Comparison of ENCODE assay signal across 27 cellular contexts in the genomic region with DNA sequence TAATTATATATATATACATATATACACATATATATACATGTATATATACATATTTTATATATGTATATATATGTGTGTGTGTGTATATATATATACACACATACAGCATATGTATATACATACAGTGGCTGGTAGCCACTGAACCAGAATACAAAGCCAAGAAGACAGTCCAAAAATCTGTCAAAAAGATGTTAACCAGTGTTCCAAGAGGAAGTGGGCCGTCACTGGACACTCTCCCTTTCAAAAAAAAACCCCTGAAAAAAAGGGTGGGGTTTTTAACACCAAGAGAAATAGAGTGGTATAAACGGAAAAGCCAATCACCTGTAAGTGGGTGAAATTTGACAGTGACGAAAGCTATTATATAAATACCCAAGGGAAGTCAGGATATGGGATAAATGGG.
"Had no signal": no experiment of that assay in that cellular context is flagged by ENCODE, and none has a peak within 500 bp of the region (broad histone marks: within the 10 kb centered on the region; RNA-seq: fewer than 3 reads in every experiment).

No MANE protein-coding gene starts in this region.

- H3K4me1 Mint-ChIP-seq: nephron progenitor cell had no signal

- H3K27me3 ChIP-seq: esophagus muscularis mucosa, hepatocyte, sigmoid colon, testis, tibial nerve, upper lobe of right lung, vagina had no signal

- H3K4me1 ChIP-seq: esophagus muscularis mucosa, lower lobe of right lung, parathyroid adenoma, prostate gland, testis, tibial nerve, upper lobe of right lung, vagina had no signal

- H3K4me3 Mint-ChIP-seq: dendritic cell treated with granulocyte-macrophage colony-stimulating factor and Interleukin-4, amounts not matched to agents 40 ng/mL and 50 ng/mL, for 4 days; effector memory CD8-positive, alpha-beta T cell; memory B cell; nephron progenitor cell; stimulated activated naive B cell treated with anti-CD40 and anti-IgM and Interleukin-4, amounts not matched to agents 10 μg/mL and 1 μg/mL and 100 μg/mL, for 72 hours; stimulated activated naive CD8-positive, alpha-beta T cell treated with anti-CD3 and anti-CD28 coated beads, Interleukin-15, amount 100 ng/mL, for 72 hours had no signal

- H3K4me2 ChIP-seq: hepatocyte had no signal

- H3K27me3 Mint-ChIP-seq: dendritic cell treated with granulocyte-macrophage colony-stimulating factor and Interleukin-4, amounts not matched to agents 40 ng/mL and 50 ng/mL, for 4 days; effector memory CD8-positive, alpha-beta T cell; memory B cell; stimulated activated naive B cell treated with anti-CD40 and anti-IgM and Interleukin-4, amounts not matched to agents 10 μg/mL and 1 μg/mL and 100 μg/mL, for 72 hours; stimulated activated naive CD8-positive, alpha-beta T cell treated with anti-CD3 and anti-CD28 coated beads, Interleukin-15, amount 100 ng/mL, for 72 hours had no signal

- H3K9me3 Mint-ChIP-seq: effector memory CD8-positive, alpha-beta T cell had no signal

- ATAC-seq: effector memory CD8-positive, alpha-beta T cell; lower lobe of right lung; stimulated activated naive B cell treated with anti-CD40 and anti-IgM and Interleukin-4, amounts not matched to agents 10 μg/mL and 1 μg/mL and 100 μg/mL, for 72 hours; upper lobe of right lung had no signal

- H3K27ac ChIP-seq: epithelial cell of prostate, esophagus muscularis mucosa, hepatocyte, left ventricle myocardium inferior, lower lobe of right lung, parathyroid adenoma, prostate gland, sigmoid colon, skin epidermis, testis, tibial nerve, upper lobe of right lung, vagina had no signal

- H3K27ac Mint-ChIP-seq: dendritic cell treated with granulocyte-macrophage colony-stimulating factor and Interleukin-4, amounts not matched to agents 40 ng/mL and 50 ng/mL, for 4 days; effector memory CD8-positive, alpha-beta T cell; memory B cell; nephron progenitor cell; stimulated activated naive B cell treated with anti-CD40 and anti-IgM and Interleukin-4, amounts not matched to agents 10 μg/mL and 1 μg/mL and 100 μg/mL, for 72 hours; stimulated activated naive CD8-positive, alpha-beta T cell treated with anti-CD3 and anti-CD28 coated beads, Interleukin-15, amount 100 ng/mL, for 72 hours had no signal

- H3K4me3 ChIP-seq: esophagus muscularis mucosa, hepatocyte, left ventricle myocardium inferior, lower lobe of right lung, prostate gland, sigmoid colon, skin epidermis, testis, tibial nerve, upper lobe of right lung, vagina had no signal

- DNase-seq: effector memory CD8-positive, alpha-beta T cell; foreskin melanocyte; head of caudate nucleus; kidney; left cardiac atrium; left ventricle myocardium inferior; lower lobe of right lung; midbrain; nephron progenitor cell; retina; sigmoid colon; stimulated activated CD4-positive, alpha-beta T cell treated with anti-CD3 and anti-CD28 coated beads, Interleukin-2, amount 100 ng/mL, for 24 hours; stimulated activated CD4-positive, alpha-beta T cell treated with anti-CD3 and anti-CD28 coated beads, Interleukin-4, amount 100 ng/mL, for 4 hours; stimulated activated naive B cell treated with anti-CD40 and anti-IgM and Interleukin-4, amounts not matched to agents 10 μg/mL and 1 μg/mL and 100 μg/mL, for 72 hours; stimulated activated naive CD8-positive, alpha-beta T cell treated with anti-CD3 and anti-CD28 coated beads, Interleukin-15, amount 100 ng/mL, for 72 hours; testis; upper lobe of right lung had no signal

- H3K9ac ChIP-seq: parathyroid adenoma had no signal

- H3K36me3 ChIP-seq: esophagus muscularis mucosa, left ventricle myocardium inferior, lower lobe of right lung, prostate gland, sigmoid colon, tibial nerve, upper lobe of right lung, vagina had no signal

- H2AFZ ChIP-seq: hepatocyte, parathyroid adenoma had no signal

- H3K79me2 ChIP-seq: hepatocyte, parathyroid adenoma had no signal

- H3K9me3 ChIP-seq: esophagus muscularis mucosa, left ventricle myocardium inferior, lower lobe of right lung, prostate gland, sigmoid colon, testis, upper lobe of right lung, vagina had no signal
